In genomic region chr5:73390989-73391388, GRCh38 we compare ENCODE assay signal across 1 cellular context.
TF ChIP-seq lines count a peak whose summit lies in the region.

No MANE protein-coding gene starts in this region.

TF ChIP-seq in SK-N-SH treated with all-trans-retinoic acid at 6 μM for 48 hours, 23 proteins besides CTCF, POLR2A, EP300 and RAD21 (continued from another document):
- no peak for TF ChIP-seq GLIS3 (CRISPR knock-in tag; IDR thresholded peaks at IDR 0.05)
- no peak for TF ChIP-seq TCF4 (CRISPR knock-in tag; IDR thresholded peaks at IDR 0.05; ENCODE audit: borderline replicate concordance)
- TF ChIP-seq ESRRG (CRISPR knock-in tag; IDR thresholded peaks at IDR 0.05) = no peak
- TF ChIP-seq ISL1 (CRISPR knock-in tag; IDR thresholded peaks at IDR 0.05) = no peak
- no peak for TF ChIP-seq TSHZ2 (CRISPR knock-in tag; IDR thresholded peaks at IDR 0.05)
- TF ChIP-seq CSRNP3 (CRISPR knock-in tag; IDR thresholded peaks at IDR 0.05) = no peak
- no peak for TF ChIP-seq PATZ1 (CRISPR knock-in tag; IDR thresholded peaks at IDR 0.05; ENCODE audit: borderline replicate concordance)
- no peak for TF ChIP-seq OSR1 (CRISPR knock-in tag; IDR thresholded peaks at IDR 0.05)
- TF ChIP-seq SNAI2 (CRISPR knock-in tag; IDR thresholded peaks at IDR 0.05) = no peak
- no peak for TF ChIP-seq ZNF565 (CRISPR knock-in tag; conservative IDR thresholded peaks at IDR 0.05; ENCODE audit: low read depth)
- TF ChIP-seq ARNTL (CRISPR knock-in tag; IDR thresholded peaks at IDR 0.05; ENCODE audit: borderline replicate concordance, low read depth) = no peak
- TF ChIP-seq CSDC2 (CRISPR knock-in tag; IDR thresholded peaks at IDR 0.05) = no peak
- TF ChIP-seq ZFP30 (CRISPR knock-in tag; IDR thresholded peaks at IDR 0.05) = no peak
